Comparison of ENCODE assay signal across 16 cellular contexts in the genomic region with DNA sequence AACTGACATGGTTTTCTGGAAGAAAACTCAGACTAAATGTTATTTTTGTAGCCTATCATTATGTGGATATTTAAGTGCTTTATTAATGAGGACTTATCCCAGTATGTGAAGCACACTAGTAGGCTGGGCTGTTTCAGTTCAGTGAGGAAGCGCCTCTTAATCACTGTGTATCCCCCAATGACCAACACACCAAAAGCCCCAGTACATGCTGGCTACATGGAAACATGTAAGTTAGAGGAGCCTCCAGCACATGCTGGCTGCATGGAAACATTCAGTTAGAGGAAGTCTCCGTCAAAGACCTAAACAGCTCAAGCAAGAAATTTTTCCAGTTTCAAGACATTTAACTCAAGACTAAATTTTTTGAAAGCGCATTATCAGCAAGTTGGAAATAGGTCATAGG. TPM values are rescaled to one million over a fixed set of nuclear protein-coding genes. Genes with fewer than 3 reads are reported as not detected.
DNase-seq lines count a peak whose midpoint lies in the region; ATAC-seq, FAIRE-seq and TF ChIP-seq lines count a peak whose summit lies in the region.
"Had no signal": no experiment of that assay in that cellular context is flagged by ENCODE, and none has a peak within 500 bp of the region (broad histone marks: within the 10 kb centered on the region; RNA-seq: fewer than 3 reads in every experiment).

No MANE protein-coding gene starts in this region.

- ATAC-seq in activated B cell treated with CpG ODN at 0.5 μM for 24 hours (ENCODE audit: low read depth) (peak; percentile 14), right cardiac atrium (no peak), GM21576 (IDR thresholded peaks at IDR 0.05; ENCODE audit: unreplicated experiment) (no peak)
- ATAC-seq in stimulated activated naive B cell treated with anti-CD40 and anti-IgM and Interleukin-4, amounts not matched to agents 10 μg/mL and 1 μg/mL and 100 μg/mL, for 72 hours (replicated peaks): peak; percentile 78 to 84
- ATAC-seq: HCT116, HepG2 had no signal

- H3K4me2 ChIP-seq in BLaER1: peak overlapping the region; percentile 44

- no peaks in the 10 kb centered on the region for H3K9me3 ChIP-seq in BLaER1
- no peaks in the 10 kb centered on the region for H3K9me3 ChIP-seq in right atrium auricular region
- H3K9me3 ChIP-seq in right cardiac atrium (ENCODE audit: control insufficient read depth, low read length): no peaks in the 10 kb centered on the region

- no peaks in the 10 kb centered on the region for H3K9me3 Mint-ChIP-seq in activated B cell treated with CpG ODN at 0.5 μM for 24 hours
- H3K9me3 Mint-ChIP-seq in stimulated activated naive B cell treated with anti-CD40 and anti-IgM and Interleukin-4, amounts not matched to agents 10 μg/mL and 1 μg/mL and 100 μg/mL, for 72 hours: no peaks in the 10 kb centered on the region
- H3K9me3 Mint-ChIP-seq: CD4-positive, CD25-positive, alpha-beta regulatory T cell had no signal

- H3K4me1 ChIP-seq in BLaER1 (peaks cover 22% of the 10 kb centered on the region), right atrium auricular region (peaks cover 0 to 13% of the 10 kb centered on the region in 2 donors), right cardiac atrium (ENCODE audit: control insufficient read depth, insufficient read depth, low read length) (peaks cover 3% of the 10 kb centered on the region)

- H3K36me3 ChIP-seq in BLaER1 (peaks cover 77% of the 10 kb centered on the region), right atrium auricular region (peaks cover 26% of the 10 kb centered on the region)

- peaks cover 76% of the 10 kb centered on the region for H3K36me3 Mint-ChIP-seq in activated B cell treated with CpG ODN at 0.5 μM for 24 hours (ENCODE audit: low read depth)
- peaks cover 31 to 37% of the 10 kb centered on the region in 2 donors for H3K36me3 Mint-ChIP-seq in stimulated activated naive B cell treated with anti-CD40 and anti-IgM and Interleukin-4, amounts not matched to agents 10 μg/mL and 1 μg/mL and 100 μg/mL, for 72 hours

- H3K27ac Mint-ChIP-seq in activated B cell treated with CpG ODN at 0.5 μM for 24 hours: no peak overlapping the region
- peak overlapping the region; percentile 25 for H3K27ac Mint-ChIP-seq in stimulated activated naive B cell treated with anti-CD40 and anti-IgM and Interleukin-4, amounts not matched to agents 10 μg/mL and 1 μg/mL and 100 μg/mL, for 72 hours

- CTCF ChIA-PET in activated B cell treated with CpG ODN at 0.5 μM for 24 hours (lab: Charles Lee): no interaction called here

- intact Hi-C loops in activated B cell treated with CpG ODN at 0.5 μM for 24 hours (cut with micrococcal nuclease): no loop called here
- intact Hi-C loops in right cardiac atrium (cut with DNase I): no loop called here

- FAIRE-seq in GM12892 (lab: Jason Lieb, UNC): peak; percentile 42
- FAIRE-seq: A204.1, H54, HepG2, HTR-8/SVneo had no signal

- H3K27me3 ChIP-seq in BLaER1 (no peaks in the 10 kb centered on the region), right atrium auricular region (no peaks in the 10 kb centered on the region), right cardiac atrium (ENCODE audit: control insufficient read depth, insufficient read depth) (no peaks in the 10 kb centered on the region)

- POLR2A ChIA-PET in activated B cell treated with CpG ODN at 0.5 μM for 24 hours (lab: Charles Lee): interaction anchor here (0.6 kb wide), 1 partner anchor 11 kb away, joined by 3 read pairs; no protein-coding TSS in a partner anchor

- H4K20me1 ChIP-seq in BLaER1: peaks cover 22% of the 10 kb centered on the region

- H3K27ac ChIP-seq in BLaER1 (0 out of 2 replicates have a peak overlapping the region, but pooled peaks have one; percentile 10), right atrium auricular region (no peak overlapping the region), right cardiac atrium (ENCODE audit: low read length) (no peak overlapping the region)
- H3K27ac ChIP-seq: GM23248 had no signal

- TF ChIP-seq CTCF in activated B cell treated with CpG ODN at 0.5 μM for 24 hours (IDR thresholded peaks at IDR 0.05) (no peak), right atrium auricular region (IDR thresholded peaks at IDR 0.05) (no peak)

- 94% methylated on average over 3 of the region's 3 CpGs for WGBS in right cardiac atrium

- TF ChIP-seq POLR2A in GM12892 (IDR thresholded peaks at IDR 0.05; ENCODE audit: low read depth, low read length): no peak

- no peak overlapping the region for H3K9ac ChIP-seq in BLaER1
- H3K9ac ChIP-seq: GM23248 had no signal

- H3K4me3 Mint-ChIP-seq in activated B cell treated with CpG ODN at 0.5 μM for 24 hours: no peak overlapping the region
- H3K4me3 Mint-ChIP-seq in stimulated activated naive B cell treated with anti-CD40 and anti-IgM and Interleukin-4, amounts not matched to agents 10 μg/mL and 1 μg/mL and 100 μg/mL, for 72 hours: no peak overlapping the region
- H3K4me3 Mint-ChIP-seq: CD4-positive, CD25-positive, alpha-beta regulatory T cell had no signal

- H3K27me3 Mint-ChIP-seq in activated B cell treated with CpG ODN at 0.5 μM for 24 hours: no peaks in the 10 kb centered on the region
- no peaks in the 10 kb centered on the region for H3K27me3 Mint-ChIP-seq in stimulated activated naive B cell treated with anti-CD40 and anti-IgM and Interleukin-4, amounts not matched to agents 10 μg/mL and 1 μg/mL and 100 μg/mL, for 72 hours
- H3K27me3 Mint-ChIP-seq: CD4-positive, CD25-positive, alpha-beta regulatory T cell had no signal

- no peak for DNase-seq in GM12892 (ENCODE audit: insufficient read length)
- no peak for DNase-seq in activated B cell treated with CpG ODN at 0.5 μM for 24 hours
- DNase-seq in stimulated activated naive B cell treated with anti-CD40 and anti-IgM and Interleukin-4, amounts not matched to agents 10 μg/mL and 1 μg/mL and 100 μg/mL, for 72 hours: no peak
- DNase-seq in right atrium auricular region (ENCODE audit: low spot score): no peak
- no peak for DNase-seq in right cardiac atrium
- DNase-seq: Calu3; CD4-positive, CD25-positive, alpha-beta regulatory T cell; DMS 273 treated with DMSO at 0.1 percent for 48 hours; GM23248 had no signal

- no peak overlapping the region for H3K4me3 ChIP-seq in BLaER1
- no peak overlapping the region for H3K4me3 ChIP-seq in right atrium auricular region
- no peak overlapping the region for H3K4me3 ChIP-seq in right cardiac atrium (ENCODE audit: low read length)
- H3K4me3 ChIP-seq: GM23248 had no signal

- peaks cover 14% of the 10 kb centered on the region for H3K4me1 Mint-ChIP-seq in activated B cell treated with CpG ODN at 0.5 μM for 24 hours
- H3K4me1 Mint-ChIP-seq in stimulated activated naive B cell treated with anti-CD40 and anti-IgM and Interleukin-4, amounts not matched to agents 10 μg/mL and 1 μg/mL and 100 μg/mL, for 72 hours: peaks cover 19 to 23% of the 10 kb centered on the region in 2 donors

RNA-seq across cellular contexts. Expression of a gene that starts 26.8 kb away (rescaled TPM):
- 21.2 TPM for polyA plus RNA-seq in GM12892 (2012; ENCODE audit: missing spikeins)
- total RNA-seq in activated B cell treated with CpG ODN at 0.5 μM for 24 hours (67.3 and 69.6 TPM in 2 replicates), right atrium auricular region (10 to 100 TPM; 15.9 to 23.0 TPM), right cardiac atrium (10 to 100 TPM; 22.7 to 30.4 (median 25.9) TPM)
- polyA plus RNA-seq in right cardiac atrium: 6.8 TPM

Comparison
In these comparisons a context has a peak if more than half of its experiments do, and no peak if none do; other contexts are left out.
1. ATAC-seq: peak in activated B cell treated with CpG ODN at 0.5 μM for 24 hours (single experiment) and stimulated activated naive B cell treated with anti-CD40 and anti-IgM and Interleukin-4, amounts not matched to agents 10 μg/mL and 1 μg/mL and 100 μg/mL, for 72 hours (2 of 2); none in right cardiac atrium (0 of 2) and GM21576 (single experiment).